20 cellular contexts compared by ENCODE assay signal in genomic region chr6:92354270-92354831, GRCh38.
"Had no signal": no experiment of that assay in that cellular context is flagged by ENCODE, and none has a peak within 500 bp of the region (broad histone marks: within the 10 kb centered on the region; RNA-seq: fewer than 3 reads in every experiment).

No MANE protein-coding gene starts in this region.

- DNase-seq: activated CD4-positive, alpha-beta memory T cell treated with anti-CD3 and anti-CD28 coated beads, Interleukin-2, amount 10 ng/mL, durations not matched to agents 7 days and 5 days; activated CD4-positive, alpha-beta T cell treated with anti-CD3 and anti-CD28 coated beads for 48 hours; activated CD4-positive, CD25-positive, alpha-beta regulatory T cell; activated effector memory CD4-positive, alpha-beta T cell treated with Interleukin-2 at 50 U/mL for 16 hours; activated naive CD4-positive, alpha-beta T cell treated with anti-CD3 and anti-CD28 coated beads for 36 hours; activated naive CD8-positive, alpha-beta T cell treated with anti-CD3 and anti-CD28 coated beads, Interleukin-2, amount 10 ng/mL, durations not matched to agents 7 days and 5 days; activated T-cell treated with anti-CD3 and anti-CD28 coated beads, Interleukin-2, amount 50 U/mL, for 72 hours; amygdala; cortex of kidney; foreskin keratinocyte; lower lobe of right lung; naive thymus-derived CD8-positive, alpha-beta T cell; retina; spleen; stimulated activated CD4-positive, alpha-beta T cell treated with anti-CD3 and anti-CD28 coated beads, Interleukin-4, amount 100 ng/mL, for 1 hour; stimulated activated naive CD4-positive, alpha-beta T cell; T-helper 17 cell; testis had no signal

- H3K4me3 Mint-ChIP-seq: activated CD4-positive, alpha-beta memory T cell treated with anti-CD3 and anti-CD28 coated beads, Interleukin-2, amount 10 ng/mL, durations not matched to agents 7 days and 5 days; activated naive CD4-positive, alpha-beta T cell treated with anti-CD3 and anti-CD28 coated beads for 36 hours; activated naive CD8-positive, alpha-beta T cell treated with anti-CD3 and anti-CD28 coated beads, Interleukin-2, amount 10 ng/mL, durations not matched to agents 7 days and 5 days; activated T-cell treated with anti-CD3 and anti-CD28 coated beads, Interleukin-2, amount 50 U/mL, for 72 hours; naive thymus-derived CD8-positive, alpha-beta T cell; T-helper 17 cell; type B pancreatic cell had no signal

- H3K4me1 Mint-ChIP-seq: activated CD4-positive, alpha-beta memory T cell treated with anti-CD3 and anti-CD28 coated beads, Interleukin-2, amount 10 ng/mL, durations not matched to agents 7 days and 5 days; activated naive CD8-positive, alpha-beta T cell treated with anti-CD3 and anti-CD28 coated beads, Interleukin-2, amount 10 ng/mL, durations not matched to agents 7 days and 5 days; naive thymus-derived CD8-positive, alpha-beta T cell; T-helper 17 cell had no signal

- H3K27me3 ChIP-seq: foreskin keratinocyte, spleen, testis had no signal

- H3K4me1 ChIP-seq: foreskin keratinocyte, lower lobe of right lung, spleen, testis had no signal

- H3K27ac ChIP-seq: foreskin keratinocyte, lower lobe of right lung, spleen, testis had no signal

- H3K27ac Mint-ChIP-seq: activated CD4-positive, alpha-beta memory T cell treated with anti-CD3 and anti-CD28 coated beads, Interleukin-2, amount 10 ng/mL, durations not matched to agents 7 days and 5 days; activated naive CD4-positive, alpha-beta T cell treated with anti-CD3 and anti-CD28 coated beads for 36 hours; activated naive CD8-positive, alpha-beta T cell treated with anti-CD3 and anti-CD28 coated beads, Interleukin-2, amount 10 ng/mL, durations not matched to agents 7 days and 5 days; activated T-cell treated with anti-CD3 and anti-CD28 coated beads, Interleukin-2, amount 50 U/mL, for 72 hours; naive thymus-derived CD8-positive, alpha-beta T cell; T-helper 17 cell; type B pancreatic cell had no signal

- ATAC-seq: activated T-cell treated with anti-CD3 and anti-CD28 coated beads, Interleukin-2, amount 50 U/mL, for 72 hours; foreskin keratinocyte; left lobe of liver; lower lobe of right lung; naive thymus-derived CD8-positive, alpha-beta T cell; T-helper 17 cell had no signal

- H3K27me3 Mint-ChIP-seq: activated CD4-positive, alpha-beta memory T cell treated with anti-CD3 and anti-CD28 coated beads, Interleukin-2, amount 10 ng/mL, durations not matched to agents 7 days and 5 days; activated naive CD8-positive, alpha-beta T cell treated with anti-CD3 and anti-CD28 coated beads, Interleukin-2, amount 10 ng/mL, durations not matched to agents 7 days and 5 days; naive thymus-derived CD8-positive, alpha-beta T cell; T-helper 17 cell; type B pancreatic cell had no signal

- H3K36me3 ChIP-seq: lower lobe of right lung, spleen had no signal

- H3K9me3 Mint-ChIP-seq: activated naive CD4-positive, alpha-beta T cell treated with anti-CD3 and anti-CD28 coated beads for 36 hours; type B pancreatic cell had no signal

- H3K36me3 Mint-ChIP-seq: activated naive CD8-positive, alpha-beta T cell treated with anti-CD3 and anti-CD28 coated beads, Interleukin-2, amount 10 ng/mL, durations not matched to agents 7 days and 5 days; naive thymus-derived CD8-positive, alpha-beta T cell; type B pancreatic cell had no signal

- H3K4me3 ChIP-seq: lower lobe of right lung, spleen, testis had no signal

- H3K9me3 ChIP-seq: lower lobe of right lung, spleen, testis had no signal
